8 cellular contexts compared by ENCODE assay signal in the genomic region with DNA sequence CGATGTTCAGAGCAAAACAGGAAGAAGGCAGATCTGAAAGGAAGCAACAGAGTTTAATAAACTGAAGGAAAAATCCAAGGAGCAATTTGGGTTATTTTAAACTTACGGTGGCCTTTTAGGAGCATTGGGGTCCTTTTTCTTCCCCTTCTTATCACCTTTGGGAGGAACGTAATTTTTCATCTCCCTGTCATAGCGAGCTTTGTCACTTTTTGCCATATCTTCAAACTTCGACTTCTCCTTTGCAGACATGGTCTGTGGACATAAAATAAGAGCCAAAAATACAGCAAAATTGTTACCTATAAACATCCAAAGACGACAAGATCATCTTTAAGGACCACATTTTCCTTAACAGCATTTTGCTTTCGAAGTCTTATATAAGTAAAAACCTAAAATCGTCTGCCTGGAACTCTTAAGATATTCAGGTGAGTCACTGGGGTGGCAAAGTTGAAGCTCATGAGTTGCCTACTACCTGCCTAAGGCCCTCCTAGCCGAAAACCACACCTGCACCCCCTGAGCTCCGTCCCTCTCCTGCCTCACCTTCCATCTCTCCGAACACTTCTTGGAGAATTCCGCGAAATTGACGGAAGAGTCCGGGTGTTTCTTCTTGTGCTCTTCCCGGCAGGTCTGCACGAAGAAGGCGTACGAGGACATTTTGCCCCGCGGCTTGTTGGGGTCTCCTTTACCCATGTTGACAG. TPM values are rescaled to one million over a fixed set of nuclear protein-coding genes. Genes with fewer than 3 reads are reported as not detected.
DNase-seq lines count a peak whose midpoint lies in the region; ATAC-seq, FAIRE-seq and TF ChIP-seq lines count a peak whose summit lies in the region.

No MANE protein-coding gene starts in this region.

- no peak for ATAC-seq in GM19397 (IDR thresholded peaks at IDR 0.05; ENCODE audit: unreplicated experiment)
- no peak for ATAC-seq in HG02840 (IDR thresholded peaks at IDR 0.05; ENCODE audit: low FRiP score, unreplicated experiment)
- ATAC-seq in HG02571 (IDR thresholded peaks at IDR 0.05; ENCODE audit: unreplicated experiment): no peak

- H3K27me3 ChIP-seq in Peyer's patch (no peaks in the 10 kb centered on the region), transverse colon (no peaks in the 10 kb centered on the region)

- H3K4me1 Mint-ChIP-seq in mesothelial cell of epicardium: peaks cover 26% of the 10 kb centered on the region

- FAIRE-seq in GM19239 (lab: Jason Lieb, UNC): peak; percentile 89

- TF ChIP-seq POLR2A in Peyer's patch (IDR thresholded peaks at IDR 0.05) (no peak), transverse colon (IDR thresholded peaks at IDR 0.05) (no peak)

- H3K36me3 ChIP-seq in Peyer's patch: peaks cover 0 to 28% (median 0%) of the 10 kb centered on the region in 3 donors
- peaks cover 0 to 13% (median 5%) of the 10 kb centered on the region in 4 donors for H3K36me3 ChIP-seq in transverse colon

- in situ Hi-C loops in transverse colon (cut with MboI; ENCODE audit: low pct_ligation_motif_present in 1 of 4, low pct_unique_long_range_greater_than_20kb in 1 of 4, low sequenced_read_pairs in 3 of 4): no loop called here

- 3 to 10% methylated on average over 8 to 21 of the region's 21 CpGs for WGBS in transverse colon (ENCODE audit: low coverage in 1 of 2), 2 donors

- TF ChIP-seq CTCF in Peyer's patch (IDR thresholded peaks at IDR 0.05) (no peak), mesothelial cell of epicardium (IDR thresholded peaks at IDR 0.05; ENCODE audit: unreplicated experiment) (no peak), transverse colon (IDR thresholded peaks at IDR 0.05) (no peak)

- no peaks in the 10 kb centered on the region for H3K9me3 ChIP-seq in Peyer's patch
- no peaks in the 10 kb centered on the region for H3K9me3 ChIP-seq in transverse colon

- peak overlapping the region; percentile 92 for H3K4me3 Mint-ChIP-seq in mesothelial cell of epicardium

- TF ChIP-seq EP300 in transverse colon (IDR thresholded peaks at IDR 0.05; ENCODE audit: low read depth): no peak

- no peaks in the 10 kb centered on the region for H3K27me3 Mint-ChIP-seq in mesothelial cell of epicardium (ENCODE audit: low read depth)

- H3K27ac ChIP-seq in Peyer's patch (peak overlapping the region; percentile 94 to 99 (median 98)), transverse colon (peak overlapping the region; percentile 97 to 99 (median 98))

- intact Hi-C loops in transverse colon (cut with DNase I; ENCODE audit: low total_unique reads): loop anchor here (5.0 kb wide), 2 partner anchors 39 to 84 kb away; a partner anchor contains a TSS

- H3K4me3 ChIP-seq in Peyer's patch (peak overlapping the region; percentile 68 to 98 (median 86)), transverse colon (peak overlapping the region; percentile 62 to 97 (median 86))

- H3K27ac Mint-ChIP-seq in mesothelial cell of epicardium: peak overlapping the region; percentile 85

- H3K4me1 ChIP-seq in Peyer's patch (peaks cover 0 to 22% (median 0%) of the 10 kb centered on the region in 4 donors), transverse colon (peaks cover 3 to 32% (median 19%) of the 10 kb centered on the region in 4 donors)

- DNase-seq in GM19239 (ENCODE audit: insufficient read length, low spot score) (no peak), Peyer's patch (no peak), mesothelial cell of epicardium (ENCODE audit: low spot score in 2 of 2, unreplicated experiment in 2 of 2) (no peak), transverse colon (no peak)
- DNase-seq in central memory CD4-positive, alpha-beta T cell: peak; percentile 4

- no peaks in the 10 kb centered on the region for H3K9me3 Mint-ChIP-seq in mesothelial cell of epicardium

- peaks cover 10% of the 10 kb centered on the region for H3K36me3 Mint-ChIP-seq in mesothelial cell of epicardium

RNA-seq across cellular contexts. Expression of a gene that starts 1.0 kb away (rescaled TPM):
- total RNA-seq in Peyer's patch (100 to 1,000 TPM in 1 of 4 donors, 10 to 100 TPM in 3; 30.4 to 112 (median 34.6) TPM), mesothelial cell of epicardium (95.2 to 98.6 TPM (median 98.4 TPM) in 3 replicates), transverse colon (10 to 100 TPM in 3 of 4 donors, 1 to 10 TPM in 1; 9.4 to 34.9 (median 29.1) TPM)

RNA-seq across cellular contexts. Expression of a gene that starts 37.6 kb away (rescaled TPM):
- total RNA-seq in Peyer's patch: 10 to 100 TPM in 3 of 4 donors, 1 to 10 TPM in 1; 8.1 to 18.4 (median 16.0) TPM
- total RNA-seq in mesothelial cell of epicardium: 13.6 to 16.8 TPM (median 15.4 TPM) in 3 replicates
- total RNA-seq in transverse colon: 10 to 100 TPM in 3 of 4 donors, 1 to 10 TPM in 1; 3.8 to 15.3 (median 14.7) TPM
